ENCODE assay signal across 10 cellular contexts in genomic region chr6:77467038-77467437, GRCh38. TPM values are rescaled to one million over a fixed set of nuclear protein-coding genes. Genes with fewer than 3 reads are reported as not detected.
DNase-seq lines count a peak whose midpoint lies in the region; ATAC-seq and TF ChIP-seq lines count a peak whose summit lies in the region.
"Had no signal": no experiment of that assay in that cellular context is flagged by ENCODE, and none has a peak within 500 bp of the region (broad histone marks: within the 10 kb centered on the region; RNA-seq: fewer than 3 reads in every experiment).

No MANE protein-coding gene starts in this region.

- intact Hi-C loops in lower leg skin (cut with DNase I; ENCODE audit: low total_unique reads): no loop called here

- H3K9ac ChIP-seq in GM23248 (no peak overlapping the region), adipocyte (ENCODE audit: low read length) (no peak overlapping the region)

- in situ Hi-C loops in GM23248 (cut with MboI): loop anchor here (25.0 kb wide), 1 partner anchor 1530 kb away; no protein-coding TSS in a partner anchor

- H3K4me1 ChIP-seq in GM23248 (ENCODE audit: insufficient read depth): no peaks in the 10 kb centered on the region
- H3K4me1 ChIP-seq in adipocyte (ENCODE audit: control insufficient read depth, insufficient read depth, low read length): peaks cover 15% of the 10 kb centered on the region
- peaks cover 14% of the 10 kb centered on the region for H3K4me1 ChIP-seq in hepatocyte (ENCODE audit: insufficient read depth)

- peaks cover 44% of the 10 kb centered on the region for H3K27me3 ChIP-seq in GM23248 (replicated peaks; ENCODE audit: insufficient read depth)
- peaks cover 34% of the 10 kb centered on the region for H3K27me3 ChIP-seq in adipocyte (replicated peaks; ENCODE audit: control insufficient read depth, insufficient read depth, low read length)
- peaks cover 32% of the 10 kb centered on the region for H3K27me3 ChIP-seq in hepatocyte

- H3K4me2 ChIP-seq in GM23248 (ENCODE audit: unreplicated experiment) (peak overlapping the region; percentile 83), hepatocyte (peak overlapping the region; percentile 90)

- no peak for TF ChIP-seq POLR2A in lower leg skin (IDR thresholded peaks at IDR 0.05)

- TF ChIP-seq CTCF in hepatocyte (IDR thresholded peaks at IDR 0.05; ENCODE audit: poor library complexity): no peak
- no peak for TF ChIP-seq CTCF in lower leg skin (IDR thresholded peaks at IDR 0.05)

- 62% methylated on average over 11 of the region's 11 CpGs for WGBS in GM23248 (ENCODE audit: low coverage in 1 of 2, low lambda C conversion rate in 2 of 2, missing lambda C conversion rate in 2 of 2), 2 experiments
- 24% methylated on average over 11 of the region's 11 CpGs for WGBS in hepatocyte (ENCODE audit: low lambda C conversion rate, missing lambda C conversion rate)
- 28 to 30% methylated on average over 11 of the region's 11 CpGs for WGBS in lower leg skin, 2 donors

- no peaks in the 10 kb centered on the region for H4K20me1 ChIP-seq in GM23248 (ENCODE audit: insufficient read depth)
- H4K20me1 ChIP-seq in hepatocyte (ENCODE audit: insufficient read depth, poor library complexity, severe bottlenecking): no peaks in the 10 kb centered on the region

- H3K79me2 ChIP-seq in GM23248 (ENCODE audit: insufficient read depth) (no peaks in the 10 kb centered on the region), hepatocyte (no peaks in the 10 kb centered on the region)

- no peaks in the 10 kb centered on the region for H3K9me2 ChIP-seq in GM23248 (ENCODE audit: insufficient read depth)
- no peaks in the 10 kb centered on the region for H3K9me2 ChIP-seq in hepatocyte (replicated peaks; ENCODE audit: insufficient read depth)

- H3K27ac ChIP-seq in GM23248: no peak overlapping the region
- H3K27ac ChIP-seq in hepatocyte: no peak overlapping the region

- H3F3A ChIP-seq in GM23248 (ENCODE audit: insufficient read depth): no peaks in the 10 kb centered on the region

- H3K4me3 ChIP-seq in GM23248 (no peak overlapping the region), adipocyte (ENCODE audit: low read length) (peak overlapping the region; percentile 90), hepatocyte (peak overlapping the region; percentile 84), lower leg skin (ENCODE audit: low read depth, poor library complexity, severe bottlenecking) (no peak overlapping the region)

- H3K9me3 ChIP-seq in GM23248 (ENCODE audit: low read depth): no peaks in the 10 kb centered on the region
- H3K9me3 ChIP-seq in adipocyte (ENCODE audit: control insufficient read depth, low read length): no peaks in the 10 kb centered on the region
- H3K9me3 ChIP-seq in hepatocyte (ENCODE audit: low read depth): no peaks in the 10 kb centered on the region

- no peaks in the 10 kb centered on the region for H3K36me3 ChIP-seq in GM23248 (ENCODE audit: low read depth)
- no peaks in the 10 kb centered on the region for H3K36me3 ChIP-seq in adipocyte (ENCODE audit: control insufficient read depth, insufficient read depth, low read length, severe bottlenecking)
- no peaks in the 10 kb centered on the region for H3K36me3 ChIP-seq in hepatocyte (replicated peaks; ENCODE audit: insufficient read depth, low read depth)

- DNase-seq in GM23248: peak; percentile 48
- DNase-seq in adipocyte (ENCODE audit: low read depth): no peak
- peak; percentile 11 for DNase-seq in hepatocyte (ENCODE audit: low spot score)
- DNase-seq in retina: peak; percentile 65
- DNase-seq in lower leg skin (ENCODE audit: low spot score in 2 of 2): no peak
- no peak for DNase-seq in NOMO-1 treated with DMSO at 0.1 percent for 48 hours (lab: John Stamatoyannopoulos, UW; ENCODE audit: unreplicated experiment)
- DNase-seq in ecto neural progenitor cell (ENCODE audit: low spot score): no peak
- DNase-seq: activated CD4-positive, alpha-beta T cell treated with anti-CD3 and anti-CD28 coated beads for 48 hours; NCI-H2171 treated with DMSO at 0.1 percent for 48 hours had no signal

- peak overlapping the region; percentile 97 for H2AFZ ChIP-seq in GM23248
- H2AFZ ChIP-seq in hepatocyte: peak overlapping the region; percentile 98

- ATAC-seq in HG03460 (IDR thresholded peaks at IDR 0.05; ENCODE audit: unreplicated experiment): no peak

RNA-seq across cellular contexts. Expression of gene HTR1B, which starts 3.7 kb away (rescaled TPM):
- total RNA-seq in GM23248 (2014; rRNA removed; shearing (Covaris generic)): not detected in 2 replicates
- polyA plus RNA-seq in GM23248 (2016; fragmentation: Nextera tagmentation; extraction: Ambion mirVana): not detected in 2 replicates
- 0.36 and 0.47 TPM in 2 replicates for total RNA-seq in hepatocyte
- not detected in 2 replicates for polyA plus RNA-seq in hepatocyte
- under 1 TPM in 1 of 4 donors, not detected in 3; 0.39 TPM for total RNA-seq in lower leg skin

Comparison
In these comparisons a context has a peak if more than half of its experiments do, and no peak if none do; other contexts are left out.
1. DNase-seq: peak in GM23248 (single experiment), hepatocyte (single experiment) and retina (single experiment); none in adipocyte (single experiment), lower leg skin (0 of 2), NOMO-1 treated with DMSO at 0.1 percent for 48 hours (single experiment) and ecto neural progenitor cell (single experiment).
2. H3K4me3 ChIP-seq: peak in adipocyte (single experiment) and hepatocyte (single experiment); none in GM23248 (single experiment) and lower leg skin (single experiment).